Comparison of ENCODE assay signal across 2 cellular contexts in genomic region chr2:218908721-218909619, GRCh38.
TF ChIP-seq lines count a peak whose summit lies in the region.

No MANE protein-coding gene starts in this region.

TF ChIP-seq in GM12891, 5 proteins besides CTCF, POLR2A, EP300 and RAD21 (continued from another document):
- TF ChIP-seq PAX5 (IDR thresholded peaks at IDR 0.05; ENCODE audit: insufficient read depth, low read length, severe bottlenecking) (no peak), SPI1 (IDR thresholded peaks at IDR 0.05; ENCODE audit: low read depth, low read length) (no peak), POLR2AphosphoS5 (IDR thresholded peaks at IDR 0.05; ENCODE audit: low read depth, low read length) (peak; percentile 73), TAF1 (IDR thresholded peaks at IDR 0.05; ENCODE audit: low read depth, low read length) (0 out of 2 replicates have a peak, but pooled peaks have one; percentile 8)

TF ChIP-seq in GM12878, 131 proteins besides CTCF, POLR2A, EP300 and RAD21 (continues in another document):
- TF ChIP-seq EGR1 (IDR thresholded peaks at IDR 0.05; ENCODE audit: borderline replicate concordance in 1 of 2, low read depth in 2 of 2, low read length in 2 of 2) (peak in 1 of 2 experiments; percentile 46; a peak in 1 of 3 replicates), STAT3 (IDR thresholded peaks at IDR 0.05; ENCODE audit: low read depth, low read length) (no peak), NR2C2 (IDR thresholded peaks at IDR 0.05; ENCODE audit: borderline replicate concordance, control insufficient read depth, insufficient read length, low read depth) (no peak), IRF5 (IDR thresholded peaks at IDR 0.05; ENCODE audit: borderline replicate concordance) (peak; percentile 89), TBL1XR1 (IDR thresholded peaks at IDR 0.05; ENCODE audit: low read depth, low read length) (peak; percentile 16; the same call in 1 of the 2 replicates), SREBF1 (IDR thresholded peaks at IDR 0.05; ENCODE audit: low read length) (no peak), MXI1 (IDR thresholded peaks at IDR 0.05; ENCODE audit: low read depth, low read length) (peak; percentile 81), RELA (IDR thresholded peaks at IDR 0.05; ENCODE audit: borderline replicate concordance, partially characterized antibody) (peak; percentile 22), RCOR1 (conservative IDR thresholded peaks at IDR 0.05; ENCODE audit: low read depth, low read length) (peak; percentile 98), ETV6 (conservative IDR thresholded peaks at IDR 0.05 in 1 of 2, IDR thresholded peaks at IDR 0.05 in 1 of 2; ENCODE audit: borderline replicate concordance in 1 of 2, low read depth in 1 of 2) (no peak), BHLHE40 (IDR thresholded peaks at IDR 0.05; ENCODE audit: borderline replicate concordance in 1 of 2, low read depth in 2 of 2, low read length in 1 of 2) (peak; percentile 28 to 56; a peak in 2 of 4 replicates), E4F1 (IDR thresholded peaks at IDR 0.05; ENCODE audit: borderline replicate concordance, partially characterized antibody) (peak; percentile 41), CHD2 (IDR thresholded peaks at IDR 0.05; ENCODE audit: borderline replicate concordance, low read depth, low read length) (peak; percentile 100), BRCA1 (IDR thresholded peaks at IDR 0.05; ENCODE audit: low read depth, low read length) (peak; percentile 96), GABPA (IDR thresholded peaks at IDR 0.05; ENCODE audit: low read depth) (peak; percentile 91), ATF7 (IDR thresholded peaks at IDR 0.05; ENCODE audit: low read depth) (peak; percentile 22; the same call in 1 of the 2 replicates), ATF2 (IDR thresholded peaks at IDR 0.05; ENCODE audit: low read length) (no peak), RUNX3 (IDR thresholded peaks at IDR 0.05; ENCODE audit: low read length) (peak; percentile 53), CREM (IDR thresholded peaks at IDR 0.05; ENCODE audit: low read depth) (peak; percentile 74), MLLT1 (IDR thresholded peaks at IDR 0.05) (peak; percentile 93), POU2F2 (IDR thresholded peaks at IDR 0.05; ENCODE audit: borderline replicate concordance, low read depth, low read length) (peak; percentile 74; the same call in 2 of the 3 replicates), GATAD2B (conservative IDR thresholded peaks at IDR 0.05; ENCODE audit: low read depth) (peak; percentile 84), SIN3A (IDR thresholded peaks at IDR 0.05; ENCODE audit: low read depth, low read length) (peak; percentile 97), NBN (IDR thresholded peaks at IDR 0.05) (0 out of 2 replicates have a peak, but pooled peaks have one; percentile 60), PKNOX1 (IDR thresholded peaks at IDR 0.05) (peak; percentile 53; the same call in 1 of the 2 replicates), BCL11A (IDR thresholded peaks at IDR 0.05; ENCODE audit: low read depth, low read length) (0 out of 2 replicates have a peak, but pooled peaks have one; percentile 14), POLR2AphosphoS2 (IDR thresholded peaks at IDR 0.05; ENCODE audit: low read depth, low read length) (peak; percentile 61; the same call in 1 of the 2 replicates), ZBTB11 (CRISPR knock-in tag; IDR thresholded peaks at IDR 0.05) (no peak), DPF2 (IDR thresholded peaks at IDR 0.05) (peak; percentile 48; the same call in 1 of the 2 replicates), SMAD5 (IDR thresholded peaks at IDR 0.05; ENCODE audit: low read depth) (0 out of 2 replicates have a peak, but pooled peaks have one; percentile 41), LARP7 (IDR thresholded peaks at IDR 0.05) (peak; percentile 71), IRF4 (IDR thresholded peaks at IDR 0.05; ENCODE audit: low read depth, low read length) (no peak), MEF2B (IDR thresholded peaks at IDR 0.05; ENCODE audit: partially characterized antibody, poor library complexity, severe bottlenecking) (no peak), HDGF (IDR thresholded peaks at IDR 0.05) (0 out of 2 replicates have a peak, but pooled peaks have one; percentile 73), SP1 (IDR thresholded peaks at IDR 0.05; ENCODE audit: low read depth, low read length) (peak; percentile 46), YY1 (IDR thresholded peaks at IDR 0.05; ENCODE audit: low read depth, low read length) (peak; percentile 35; the same call in 1 of the 2 replicates), NFIC (IDR thresholded peaks at IDR 0.05; ENCODE audit: low read depth, low read length) (no peak), MAX (IDR thresholded peaks at IDR 0.05; ENCODE audit: low read depth, low read length) (peak; percentile 36), ZBTB40 (IDR thresholded peaks at IDR 0.05; ENCODE audit: borderline replicate concordance) (peak; percentile 86), ELK1 (IDR thresholded peaks at IDR 0.05; ENCODE audit: low read depth, low read length) (peak; percentile 92; the same call in 1 of the 2 replicates), SIX5 (IDR thresholded peaks at IDR 0.05; ENCODE audit: low read depth, low read length, severe bottlenecking) (peak; percentile 28), PML (IDR thresholded peaks at IDR 0.05; ENCODE audit: low read length) (no peak)
